22 cellular contexts compared by ENCODE assay signal in the genomic region with DNA sequence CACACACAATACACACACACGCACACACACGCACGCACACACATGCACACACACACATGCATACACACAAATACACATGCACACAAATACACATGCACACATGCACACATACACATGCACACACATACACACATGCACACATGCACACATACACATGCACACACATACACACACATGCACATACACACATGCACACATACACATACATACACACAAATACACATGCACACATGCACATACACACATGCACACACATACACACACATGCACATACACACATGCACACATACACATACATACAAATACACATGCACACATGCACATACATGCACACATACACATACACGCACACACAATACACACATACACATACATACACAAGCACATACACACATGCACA.
DNase-seq lines count a peak whose midpoint lies in the region; ATAC-seq, FAIRE-seq and TF ChIP-seq lines count a peak whose summit lies in the region.
"Had no signal": no experiment of that assay in that cellular context is flagged by ENCODE, and none has a peak within 500 bp of the region (broad histone marks: within the 10 kb centered on the region; RNA-seq: fewer than 3 reads in every experiment).

No MANE protein-coding gene starts in this region.

- H3K9me3 ChIP-seq in HepG2 (ENCODE audit: low read length) (no peaks in the 10 kb centered on the region), right lobe of liver (no peaks in the 10 kb centered on the region), neuronal stem cell (replicated peaks in 1 of 2; ENCODE audit: control insufficient read depth in 2 of 2, insufficient read depth in 1 of 2, low read depth in 1 of 2, low read length in 2 of 2) (no peaks in the 10 kb centered on the region)
- H3K9me3 ChIP-seq: SJSA1 had no signal

- intact Hi-C loops in HepG2 (cut with micrococcal nuclease; ENCODE audit: unreplicated experiment) (no loop called here), right lobe of liver (cut with DNase I) (no loop called here)

- H2AFZ ChIP-seq in HepG2 (ENCODE audit: low read length) (no peak overlapping the region), neuronal stem cell (ENCODE audit: low read length) (no peak overlapping the region)

- FAIRE-seq in HepG2 (lab: Jason Lieb, UNC): peak; percentile 81

- POLR2A ChIA-PET in HepG2 (lab: Yijun Ruan, JAX): no interaction called here

- TF ChIP-seq POLR2A in HepG2 (IDR thresholded peaks at IDR 0.05; ENCODE audit: insufficient read depth in 1 of 2, low read depth in 2 of 2, low read length in 2 of 2) (no peak), right lobe of liver (IDR thresholded peaks at IDR 0.05) (no peak)

- no peaks in the 10 kb centered on the region for H4K20me1 ChIP-seq in HepG2 (ENCODE audit: insufficient read depth, low read length)

- H3K27ac Mint-ChIP-seq in brain: peak overlapping the region in 3 of 5 experiments; percentile 29 to 75 (median 58)
- H3K27ac Mint-ChIP-seq: CD4-positive, alpha-beta T cell had no signal

- H3K36me3 Mint-ChIP-seq in brain: no peaks in the 10 kb centered on the region

- H3K27ac ChIP-seq in HepG2 (ENCODE audit: extremely low read length, insufficient read depth, low read length): no peak overlapping the region
- no peak overlapping the region for H3K27ac ChIP-seq in right lobe of liver
- H3K27ac ChIP-seq in neuronal stem cell (replicated peaks; ENCODE audit: low read length): no peak overlapping the region
- no peak overlapping the region for H3K27ac ChIP-seq in substantia nigra (ENCODE audit: low read depth, low read length, poor library complexity, severe bottlenecking)
- H3K27ac ChIP-seq: 22Rv1, SJSA1 had no signal

- H2BK120ac ChIP-seq in neuronal stem cell (ENCODE audit: low read depth, low read length): no peak overlapping the region

- no peaks in the 10 kb centered on the region for H3K36me3 ChIP-seq in HepG2 (replicated peaks in 1 of 2; ENCODE audit: control insufficient read depth in 1 of 2, insufficient read depth in 2 of 2, low read length in 2 of 2)
- no peaks in the 10 kb centered on the region for H3K36me3 ChIP-seq in right lobe of liver
- H3K36me3 ChIP-seq in neuronal stem cell (replicated peaks in 1 of 2; ENCODE audit: control insufficient read depth in 2 of 2, insufficient read depth in 2 of 2, low read length in 2 of 2): no peaks in the 10 kb centered on the region
- H3K36me3 ChIP-seq: SJSA1 had no signal

- H3K4me2 ChIP-seq in HepG2 (ENCODE audit: low read depth, low read length) (no peak overlapping the region), neuronal stem cell (ENCODE audit: insufficient read depth, low read length, poor library complexity, severe bottlenecking) (no peak overlapping the region)

- no peak overlapping the region for H2BK15ac ChIP-seq in neuronal stem cell (ENCODE audit: low read length)

- no peak overlapping the region for H4K8ac ChIP-seq in neuronal stem cell (ENCODE audit: low read depth, low read length)

- no peak overlapping the region for H3K18ac ChIP-seq in neuronal stem cell (ENCODE audit: low read length)

- no peak for TF ChIP-seq CTCF in HepG2 (CRISPR knock-in tag; IDR thresholded peaks at IDR 0.05)
- TF ChIP-seq CTCF in right lobe of liver (IDR thresholded peaks at IDR 0.05): no peak
- TF ChIP-seq CTCF in brain (conservative IDR thresholded peaks at IDR 0.05): no peak

- DNase-seq in HepG2 (ENCODE audit: low spot score): no peak
- no peak for DNase-seq in right lobe of liver
- DNase-seq in neuronal stem cell (ENCODE audit: low spot score): no peak
- DNase-seq in pons (ENCODE audit: low spot score): no peak
- no peak for DNase-seq in inferior parietal cortex (ENCODE audit: extremely low spot score)
- no peak for DNase-seq in substantia nigra (lab: John Stamatoyannopoulos, UW)
- DNase-seq: CD4-positive, alpha-beta T cell; DMS53; H7; KBM-7; MV-4-11; NCI-H1105 treated with DMSO at 0.1 percent for 48 hours; NCI-H1930; NCI-H2107; NCI-H446; NCI-H774; Right ventricle myocardium superior; RPMI8226 had no signal

- no peak overlapping the region for H4K91ac ChIP-seq in neuronal stem cell (ENCODE audit: low read depth, low read length, poor library complexity)

- no peak for TF ChIP-seq RAD21 in HepG2 (CRISPR knock-in tag; IDR thresholded peaks at IDR 0.05)

- no peak overlapping the region for H3K4me3 Mint-ChIP-seq in brain
- H3K4me3 Mint-ChIP-seq: CD4-positive, alpha-beta T cell had no signal

- H3K9ac ChIP-seq in HepG2 (ENCODE audit: insufficient read depth, low read depth, low read length) (no peak overlapping the region), neuronal stem cell (ENCODE audit: low read depth, low read length, poor library complexity) (peak overlapping the region; percentile 18)

- H3K79me1 ChIP-seq in neuronal stem cell (ENCODE audit: low read depth, low read length): no peaks in the 10 kb centered on the region

- H3K14ac ChIP-seq in neuronal stem cell (ENCODE audit: low read length): no peak overlapping the region

- peaks cover 0 to 10% of the 10 kb centered on the region in 2 experiments; a peak in 1 of 5 replicates for H3K27me3 ChIP-seq in HepG2 (ENCODE audit: control insufficient read depth in 1 of 2, insufficient read depth in 2 of 2, low read length in 2 of 2)
- H3K27me3 ChIP-seq in right lobe of liver: no peaks in the 10 kb centered on the region
- no peaks in the 10 kb centered on the region for H3K27me3 ChIP-seq in neuronal stem cell (ENCODE audit: control insufficient read depth in 3 of 3, insufficient read depth in 3 of 3, low read depth in 1 of 3, low read length in 3 of 3)
- H3K27me3 ChIP-seq: SJSA1 had no signal

- no peak overlapping the region for H2BK5ac ChIP-seq in neuronal stem cell (ENCODE audit: low read length)

- H2AK5ac ChIP-seq in neuronal stem cell (ENCODE audit: low read depth, low read length): no peak overlapping the region

- in situ Hi-C loops in HepG2 (cut with HindIII; ENCODE audit: extremely low pct_ligation_motif_present, low pct_unique_long_range_greater_than_20kb): no loop called here

- WGBS in HepG2 (ENCODE audit: low lambda C conversion rate): 37% methylated on average over 3 of the region's 4 CpGs
- 79% methylated on average over 3 of the region's 4 CpGs for WGBS in right lobe of liver (ENCODE audit: insufficient coverage, low coverage, low lambda C conversion rate, missing lambda C conversion rate)
- no CpG with 5 or more reads among the region's 4 CpGs for WGBS in neuronal stem cell (ENCODE audit: extremely low coverage in 2 of 2, insufficient read length in 2 of 2, insufficient replicate concordance in 1 of 2), 2 donors

- no peak overlapping the region for H3K4ac ChIP-seq in neuronal stem cell (ENCODE audit: low read length)

- H3K23ac ChIP-seq in neuronal stem cell (ENCODE audit: low read depth, low read length, poor library complexity): no peak overlapping the region

- no peaks in the 10 kb centered on the region for H3K27me3 Mint-ChIP-seq in brain
- H3K27me3 Mint-ChIP-seq: CD4-positive, alpha-beta T cell had no signal

- ATAC-seq in HepG2 (no peak), right lobe of liver (no peak), GM21723 (IDR thresholded peaks at IDR 0.05; ENCODE audit: unreplicated experiment) (no peak)

- CTCF ChIA-PET in HepG2 (lab: Yijun Ruan, JAX; ENCODE audit: low intra/inter-chr PET ratio, low total read pairs): no interaction called here

- TF ChIP-seq EP300 in HepG2 (IDR thresholded peaks at IDR 0.05; ENCODE audit: low read depth in 2 of 2, low read length in 2 of 2): no peak
- no peak for TF ChIP-seq EP300 in HepG2 (CRISPR knock-in tag; IDR thresholded peaks at IDR 0.05; ENCODE audit: borderline replicate concordance)

- H2BK12ac ChIP-seq in neuronal stem cell (ENCODE audit: low read length): no peak overlapping the region

- peaks cover 0 to 3% (median 0%) of the 10 kb centered on the region in 5 experiments for H3K9me3 Mint-ChIP-seq in brain
- H3K9me3 Mint-ChIP-seq: CD4-positive, alpha-beta T cell had no signal

- no TSS peak for BruUV-seq in HepG2 (replicated peaks; lab: Mats Ljungman, UMichigan)

- peaks cover 47% of the 10 kb centered on the region for H3K4me1 Mint-ChIP-seq in brain

- no peak overlapping the region for H3K4me3 ChIP-seq in HepG2 (replicated peaks in 1 of 3; ENCODE audit: insufficient read depth in 1 of 3, low read depth in 2 of 3, low read length in 3 of 3)
- H3K4me3 ChIP-seq in right lobe of liver: no peak overlapping the region
- peak overlapping the region in 1 of 2 donors; percentile 50 for H3K4me3 ChIP-seq in neuronal stem cell (ENCODE audit: low read length in 2 of 2)
- H3K4me3 ChIP-seq: SJSA1 had no signal

- no peaks in the 10 kb centered on the region for H3K79me2 ChIP-seq in HepG2 (ENCODE audit: insufficient read depth, low read length)

- H3K4me1 ChIP-seq in HepG2 (ENCODE audit: insufficient read depth, low read length) (peaks cover 5% of the 10 kb centered on the region; the same call in 1 of the 2 replicates), right lobe of liver (no peaks in the 10 kb centered on the region), neuronal stem cell (ENCODE audit: control insufficient read depth in 2 of 2, insufficient read depth in 1 of 2, low read depth in 1 of 2, low read length in 2 of 2) (peaks cover 0 to 8% of the 10 kb centered on the region in 2 donors)
- H3K4me1 ChIP-seq: SJSA1 had no signal

TF ChIP-seq in HepG2, 621 proteins besides CTCF, POLR2A, EP300 and RAD21:
- 0 out of 2 replicates have a peak, but pooled peaks have one; percentile 76 for TF ChIP-seq NONO (IDR thresholded peaks at IDR 0.05)
- no peak for TF ChIP-seq NONO (CRISPR knock-in tag; conservative IDR thresholded peaks at IDR 0.05)
- no peak for TF ChIP-seq RXRB (CRISPR knock-in tag; IDR thresholded peaks at IDR 0.05; ENCODE audit: borderline replicate concordance)
- TF ChIP-seq GATA4 (IDR thresholded peaks at IDR 0.05; ENCODE audit: borderline replicate concordance, low read depth): no peak
- no peak for TF ChIP-seq ZNF432 (CRISPR knock-in tag; IDR thresholded peaks at IDR 0.05; ENCODE audit: borderline replicate concordance)
- TF ChIP-seq, protein P1, sequence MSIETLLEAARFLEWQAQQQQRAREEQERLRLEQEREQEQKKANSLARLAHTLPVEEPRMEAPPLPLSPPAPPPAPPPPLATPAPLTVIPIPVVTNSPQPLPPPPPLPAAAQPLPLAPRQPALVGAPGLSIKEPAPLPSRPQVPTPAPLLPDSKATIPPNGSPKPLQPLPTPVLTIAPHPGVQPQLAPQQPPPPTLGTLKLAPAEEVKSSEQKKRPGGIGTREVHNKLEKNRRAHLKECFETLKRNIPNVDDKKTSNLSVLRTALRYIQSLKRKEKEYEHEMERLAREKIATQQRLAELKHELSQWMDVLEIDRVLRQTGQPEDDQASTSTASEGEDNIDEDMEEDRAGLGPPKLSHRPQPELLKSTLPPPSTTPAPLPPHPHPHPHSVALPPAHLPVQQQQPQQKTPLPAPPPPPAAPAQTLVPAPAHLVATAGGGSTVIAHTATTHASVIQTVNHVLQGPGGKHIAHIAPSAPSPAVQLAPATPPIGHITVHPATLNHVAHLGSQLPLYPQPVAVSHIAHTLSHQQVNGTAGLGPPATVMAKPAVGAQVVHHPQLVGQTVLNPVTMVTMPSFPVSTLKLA (IDR thresholded peaks at IDR 0.05): peak; percentile 95
- peak; percentile 3; the same call in 1 of the 2 replicates for TF ChIP-seq RAD51 (IDR thresholded peaks at IDR 0.05; ENCODE audit: borderline replicate concordance)
TF ChIP-seq in HepG2: peak in this region for 3.
